ENCODE assay signal across 16 cellular contexts in genomic region chr12:121326996-121327674, GRCh38. TPM values are rescaled to one million over a fixed set of nuclear protein-coding genes. Genes with fewer than 3 reads are reported as not detected.
DNase-seq lines count a peak whose midpoint lies in the region; ATAC-seq and TF ChIP-seq lines count a peak whose summit lies in the region.
"Had no signal": no experiment of that assay in that cellular context is flagged by ENCODE, and none has a peak within 500 bp of the region (broad histone marks: within the 10 kb centered on the region; RNA-seq: fewer than 3 reads in every experiment).

No MANE protein-coding gene starts in this region.

- H3K4me1 ChIP-seq in psoas muscle = no peaks in the 10 kb centered on the region
- H3K4me1 ChIP-seq: colonic mucosa had no signal

- H3K9me3 ChIP-seq in psoas muscle = no peaks in the 10 kb centered on the region
- H3K9me3 ChIP-seq: colonic mucosa, esophagus muscularis mucosa had no signal

- DNase-seq in DMS 273 (lab: John Stamatoyannopoulos, UW; ENCODE audit: unreplicated experiment) = peak; percentile 25
- no peak for DNase-seq in DMS 273 treated with DMSO at 0.1 percent for 48 hours (lab: John Stamatoyannopoulos, UW)
- DNase-seq in UCSD-AML1 (lab: John Stamatoyannopoulos, UW; ENCODE audit: unreplicated experiment) = peak; percentile 23
- DNase-seq in globus pallidus (ENCODE audit: low spot score) = peak; percentile 90
- DNase-seq in psoas muscle = peak in 1 of 2 donors; percentile 52
- DNase-seq in NCI-H1105 treated with DMSO at 0.1 percent for 48 hours (lab: John Stamatoyannopoulos, UW) = no peak
- DNase-seq in RPMI8226 = no peak
- DNase-seq: activated CD4-positive, alpha-beta T cell treated with anti-CD3 and anti-CD28 coated beads for 4 hours; amniotic stem cell; CD4-positive, CD25-positive, alpha-beta regulatory T cell; colonic mucosa; NCI-H345; SIG-M5 had no signal

- intact Hi-C loops in psoas muscle (cut with DNase I) = no loop called here

- H3K27ac ChIP-seq in psoas muscle = no peak overlapping the region
- H3K27ac ChIP-seq: 22Rv1, colonic mucosa, esophagus muscularis mucosa had no signal

- peaks cover 18 to 100% of the 10 kb centered on the region in 2 donors for H3K36me3 ChIP-seq in psoas muscle (ENCODE audit: insufficient read depth in 1 of 2, low read depth in 1 of 2)

- ATAC-seq in psoas muscle (peak in 3 of 4 donors; percentile 23 to 71 (median 62)), GM18520 (IDR thresholded peaks at IDR 0.05; ENCODE audit: unreplicated experiment) (no peak)

- no peaks in the 10 kb centered on the region for H3K27me3 ChIP-seq in psoas muscle (ENCODE audit: insufficient read depth in 3 of 3, low read length in 2 of 3)
- H3K27me3 ChIP-seq: colonic mucosa, esophagus muscularis mucosa had no signal

- no peak for TF ChIP-seq CTCF in psoas muscle (IDR thresholded peaks at IDR 0.05)

- no peak overlapping the region for H3K4me3 ChIP-seq in psoas muscle
- H3K4me3 ChIP-seq: colonic mucosa, esophagus muscularis mucosa had no signal

- 45 to 48% (median 46%) methylated on average over 21 of the region's 21 CpGs for WGBS in psoas muscle, 3 donors

RNA-seq across cellular contexts. Expression of gene ANAPC5, which starts 25.1 kb away (rescaled TPM):
- 10 to 100 TPM; 59.1 to 80.3 (median 71.6) TPM for total RNA-seq in psoas muscle
- polyA plus RNA-seq in psoas muscle = 100 to 1,000 TPM in 1 of 3 donors, 10 to 100 TPM in 2; 47.1 to 120 (median 48.7) TPM

RNA-seq across cellular contexts. Expression of gene CAMKK2, which starts 30.6 kb away (rescaled TPM):
- total RNA-seq in psoas muscle = 10 to 100 TPM in 2 of 4 donors, 1 to 10 TPM in 2; 6.8 to 12.3 (median 10.4) TPM
- polyA plus RNA-seq in psoas muscle = 1 to 10 TPM; 4.4 to 8.3 (median 5.6) TPM

Comparison
In these comparisons a context has a peak if more than half of its experiments do, and no peak if none do; other contexts are left out.
1. DNase-seq: peak in DMS 273 (single experiment), UCSD-AML1 (single experiment) and globus pallidus (single experiment); none in DMS 273 treated with DMSO at 0.1 percent for 48 hours (single experiment), NCI-H1105 treated with DMSO at 0.1 percent for 48 hours (single experiment) and RPMI8226 (single experiment).